In genomic region chr10:86755740-86756510, GRCh38 we compare ENCODE assay signal across 8 cellular contexts.
DNase-seq lines count a peak whose midpoint lies in the region; ATAC-seq and TF ChIP-seq lines count a peak whose summit lies in the region.

No MANE protein-coding gene starts in this region.

- TF ChIP-seq POLR2A in GM18526 (IDR thresholded peaks at IDR 0.05; ENCODE audit: extremely low read depth, insufficient read length) = peak; percentile 10

- TF ChIP-seq CTCF in VCaP (conservative IDR thresholded peaks at IDR 0.05) = no peak

- H3K27ac ChIP-seq in VCaP = peak overlapping the region; percentile 96
- peak overlapping the region in 20 of 21 experiments; percentile 69 to 97 (median 89) for H3K27ac ChIP-seq in skin epidermis

- in situ Hi-C loops in T47D (cut with HindIII; ENCODE audit: low pct_unique_long_range_greater_than_20kb, low sequenced_read_pairs) = no loop called here

- peak; percentile 87 for ATAC-seq in HG03045 (IDR thresholded peaks at IDR 0.05; ENCODE audit: unreplicated experiment)

- DNase-seq in 8988T (peak; percentile 82), NCI-H2107 treated with DMSO at 0.1 percent for 48 hours (lab: John Stamatoyannopoulos, UW; ENCODE audit: unreplicated experiment) (peak; percentile 53), T47D (ENCODE audit: low read depth in 1 of 2, low spot score in 1 of 2) (peak; percentile 93 to 96), iPS-NIHi11 (ENCODE audit: low spot score) (peak; percentile 96)

- peak overlapping the region; percentile 65 to 91 (median 84) for H3K4me3 ChIP-seq in skin epidermis

Comparison
In these comparisons a context has a peak if more than half of its experiments do, and no peak if none do; other contexts are left out.
1. Peak in every context shown above with its lines: DNase-seq, ATAC-seq, H3K4me3 ChIP-seq and H3K27ac ChIP-seq.